1 cellular context compared by ENCODE assay signal in the genomic region with DNA sequence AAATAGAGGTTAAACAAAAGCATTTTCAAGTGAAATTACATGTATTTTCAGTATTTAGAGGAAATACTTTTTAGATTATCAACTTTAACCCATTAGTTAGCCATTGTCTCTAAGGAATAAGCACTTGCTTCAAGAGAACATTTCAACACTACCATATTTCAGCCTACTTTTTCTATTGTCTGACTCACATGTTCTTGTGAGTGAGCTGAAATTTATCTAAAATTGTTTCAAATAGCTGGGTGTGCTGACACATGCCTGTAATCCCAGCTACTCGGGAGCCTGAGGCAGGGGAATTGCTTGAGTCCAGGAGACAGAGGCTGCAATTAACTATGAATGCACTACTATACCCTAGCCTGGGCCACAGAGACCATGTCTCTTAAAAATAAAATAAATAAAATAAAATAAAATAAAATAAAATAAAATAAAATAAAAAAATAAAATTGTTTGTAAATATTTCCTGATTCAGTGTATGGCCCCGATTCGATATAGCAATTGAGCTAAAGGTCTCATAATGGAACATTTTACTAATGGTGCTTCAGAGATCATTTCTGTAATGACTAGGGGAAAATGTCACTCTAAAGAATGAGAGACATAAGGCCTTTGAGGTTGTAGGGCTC.
TF ChIP-seq lines count a peak whose summit lies in the region.

No MANE protein-coding gene starts in this region.

TF ChIP-seq in HepG2, 621 proteins besides CTCF, POLR2A, EP300 and RAD21 (continued from another document):
- TF ChIP-seq, protein P1, sequence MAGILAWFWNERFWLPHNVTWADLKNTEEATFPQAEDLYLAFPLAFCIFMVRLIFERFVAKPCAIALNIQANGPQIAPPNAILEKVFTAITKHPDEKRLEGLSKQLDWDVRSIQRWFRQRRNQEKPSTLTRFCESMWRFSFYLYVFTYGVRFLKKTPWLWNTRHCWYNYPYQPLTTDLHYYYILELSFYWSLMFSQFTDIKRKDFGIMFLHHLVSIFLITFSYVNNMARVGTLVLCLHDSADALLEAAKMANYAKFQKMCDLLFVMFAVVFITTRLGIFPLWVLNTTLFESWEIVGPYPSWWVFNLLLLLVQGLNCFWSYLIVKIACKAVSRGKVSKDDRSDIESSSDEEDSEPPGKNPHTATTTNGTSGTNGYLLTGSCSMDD (CRISPR knock-in tag; IDR thresholded peaks at IDR 0.05): no peak
- TF ChIP-seq DPF2 (CRISPR knock-in tag; IDR thresholded peaks at IDR 0.05; ENCODE audit: borderline replicate concordance, low read depth) (no peak), MED1 (CRISPR knock-in tag; IDR thresholded peaks at IDR 0.05) (no peak), MEF2D (CRISPR knock-in tag; IDR thresholded peaks at IDR 0.05) (no peak), ZNF607 (CRISPR knock-in tag; IDR thresholded peaks at IDR 0.05; ENCODE audit: borderline replicate concordance) (no peak), SRSF9 (IDR thresholded peaks at IDR 0.05; ENCODE audit: borderline replicate concordance, insufficient read depth, low read depth, low read length, poor library complexity, severe bottlenecking) (no peak)
